Comparison of ENCODE assay signal across 8 cellular contexts in the genomic region with DNA sequence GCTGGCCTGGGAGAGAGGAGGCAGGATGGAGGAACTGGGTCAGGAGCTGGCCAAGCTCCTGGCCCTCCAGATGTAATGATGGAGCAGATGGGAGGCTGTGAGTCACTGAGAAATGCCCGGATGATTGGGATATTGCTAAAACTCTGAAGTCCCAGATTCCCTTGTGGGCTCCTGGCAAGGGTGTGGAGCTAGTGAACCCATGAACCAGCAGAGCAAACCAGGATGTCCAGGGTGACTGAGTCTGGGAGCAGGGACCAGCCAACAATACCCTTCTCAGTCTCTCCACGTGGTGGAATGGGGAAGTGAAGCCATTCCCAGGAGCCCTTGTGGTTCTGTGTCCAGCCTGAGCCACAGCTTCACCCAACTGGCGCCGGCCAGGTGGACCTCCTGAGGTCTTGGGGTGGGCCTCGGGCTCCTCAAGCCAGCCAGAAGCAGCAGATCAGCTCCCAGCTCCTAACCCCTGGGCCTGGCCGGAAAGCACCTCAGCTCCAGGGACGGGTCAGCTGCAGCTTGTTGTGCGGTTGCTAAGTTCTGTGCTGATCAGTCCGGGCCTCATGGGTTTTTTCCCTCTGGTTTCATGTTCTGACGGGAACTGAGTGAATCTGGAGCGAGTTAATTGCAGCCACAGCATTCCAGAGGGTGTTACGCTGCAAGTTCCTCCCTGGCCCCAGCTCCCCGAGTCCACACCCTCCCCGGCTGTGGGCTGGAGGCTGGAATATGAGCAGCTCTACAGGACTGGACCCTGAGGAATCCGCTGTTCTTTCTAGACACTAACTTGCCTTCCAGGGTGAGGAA. TPM values are rescaled to one million over a fixed set of nuclear protein-coding genes. Genes with fewer than 3 reads are reported as not detected.
DNase-seq lines count a peak whose midpoint lies in the region; ATAC-seq, FAIRE-seq and TF ChIP-seq lines count a peak whose summit lies in the region.

No MANE protein-coding gene starts in this region.

- peak; percentile 27 for TF ChIP-seq EP300 in transverse colon (IDR thresholded peaks at IDR 0.05; ENCODE audit: low read depth)

- H3K4ac ChIP-seq in mesenchymal stem cell (ENCODE audit: low read depth in 1 of 2, low read length in 2 of 2) = peak overlapping the region in 1 of 2 experiments; percentile 85

- peak overlapping the region; percentile 85 to 87 for H2BK12ac ChIP-seq in mesenchymal stem cell (ENCODE audit: low read length in 2 of 2)

- no peak for FAIRE-seq in HTR-8/SVneo (lab: Jason Lieb, UNC)

- H3K9me3 ChIP-seq in mesenchymal stem cell (ENCODE audit: control insufficient read depth, low read length) = no peaks in the 10 kb centered on the region
- H3K9me3 ChIP-seq in transverse colon = no peaks in the 10 kb centered on the region

- H3K14ac ChIP-seq in mesenchymal stem cell (ENCODE audit: low read length in 2 of 2) = peak overlapping the region in 1 of 2 experiments; percentile 26

- in situ Hi-C loops in transverse colon (cut with MboI; ENCODE audit: low pct_ligation_motif_present in 1 of 4, low pct_unique_long_range_greater_than_20kb in 1 of 4, low sequenced_read_pairs in 3 of 4) = no loop called here

- H2AFZ ChIP-seq in mesenchymal stem cell (ENCODE audit: low read depth, low read length) = peak overlapping the region; percentile 6

- H2BK120ac ChIP-seq in mesenchymal stem cell (ENCODE audit: low read depth, low read length) = peak overlapping the region; percentile 75

- H3K27me3 ChIP-seq in mesenchymal stem cell (ENCODE audit: control insufficient read depth in 1 of 2, insufficient read depth in 1 of 2, low read length in 2 of 2) (no peaks in the 10 kb centered on the region), transverse colon (no peaks in the 10 kb centered on the region)

- no peaks in the 10 kb centered on the region for H3K36me3 ChIP-seq in mesenchymal stem cell (ENCODE audit: control insufficient read depth in 1 of 2, insufficient read depth in 2 of 2, low read depth in 1 of 2, low read length in 2 of 2)
- H3K36me3 ChIP-seq in transverse colon = no peaks in the 10 kb centered on the region

- peak; percentile 33 for TF ChIP-seq POLR2A in transverse colon (IDR thresholded peaks at IDR 0.05)

- H3K4me2 ChIP-seq in mesenchymal stem cell (ENCODE audit: low read length, poor library complexity, severe bottlenecking) = peak overlapping the region; percentile 19

- H3K18ac ChIP-seq in mesenchymal stem cell (ENCODE audit: low read depth in 1 of 2, low read length in 2 of 2) = peak overlapping the region; percentile 87 to 89

- H3K4me1 ChIP-seq in mesenchymal stem cell (ENCODE audit: control insufficient read depth, insufficient read depth, low read depth, low read length) = peaks cover 38% of the 10 kb centered on the region
- peaks cover 15 to 50% (median 22%) of the 10 kb centered on the region in 4 donors for H3K4me1 ChIP-seq in transverse colon

- no peaks in the 10 kb centered on the region for H3K79me1 ChIP-seq in mesenchymal stem cell (replicated peaks; ENCODE audit: low read length, poor library complexity, severe bottlenecking)

- peak overlapping the region; percentile 87 for H4K91ac ChIP-seq in mesenchymal stem cell (ENCODE audit: low read length)

- WGBS in mesenchymal stem cell = 20% methylated on average over 15 of the region's 15 CpGs
- 37% methylated on average over 15 of the region's 15 CpGs; no CpG with 5 or more reads in 1 of the 2 donors for WGBS in transverse colon (ENCODE audit: low coverage in 1 of 2), 2 donors

- peak in 2 of 5 experiments; percentile 13 to 26 for TF ChIP-seq CTCF in transverse colon (IDR thresholded peaks at IDR 0.05)

- peak overlapping the region; percentile 97 for H2BK5ac ChIP-seq in mesenchymal stem cell (ENCODE audit: low read depth, low read length, poor library complexity, severe bottlenecking)

- H3K9ac ChIP-seq in mesenchymal stem cell (ENCODE audit: low read length) = peak overlapping the region; percentile 95

- peak overlapping the region in 1 of 2 experiments; percentile 54 for H3K4me3 ChIP-seq in mesenchymal stem cell (ENCODE audit: insufficient read depth in 1 of 2, low read depth in 1 of 2, low read length in 2 of 2)
- H3K4me3 ChIP-seq in transverse colon = no peak overlapping the region

- DNase-seq in HTR-8/SVneo (ENCODE audit: insufficient read length, low spot score) = peak; percentile 43
- DNase-seq in dermis blood vessel endothelial cell = peak; percentile 86
- peak; percentile 99 for DNase-seq in mesenchymal stem cell
- peak; percentile 79 for DNase-seq in transverse colon
- DNase-seq in activated CD4-positive, alpha-beta T cell treated with anti-CD3 and anti-CD28 coated beads for 1 hour = no peak
- no peak for DNase-seq in NCI-H2227 treated with DMSO at 0.1 percent for 48 hours (lab: John Stamatoyannopoulos, UW)

- H3K27ac ChIP-seq in mesenchymal stem cell (ENCODE audit: low read length, poor library complexity, severe bottlenecking) (peak overlapping the region; percentile 99), transverse colon (peak overlapping the region; percentile 85 to 92 (median 90))

- intact Hi-C loops in transverse colon (cut with DNase I; ENCODE audit: low total_unique reads) = no loop called here

- ATAC-seq in HG03378 (IDR thresholded peaks at IDR 0.05; ENCODE audit: unreplicated experiment) = no peak
- ATAC-seq in HG02571 (IDR thresholded peaks at IDR 0.05; ENCODE audit: unreplicated experiment) = no peak

- H2BK15ac ChIP-seq in mesenchymal stem cell (ENCODE audit: low read depth, poor library complexity, severe bottlenecking) = peak overlapping the region; percentile 94

- H3K23ac ChIP-seq in mesenchymal stem cell (ENCODE audit: low read length in 2 of 2) = no peak overlapping the region

- H2AK5ac ChIP-seq in mesenchymal stem cell (ENCODE audit: low read length, severe bottlenecking) = peak overlapping the region; percentile 52

- H4K8ac ChIP-seq in mesenchymal stem cell (ENCODE audit: low read length) = peak overlapping the region; percentile 97

RNA-seq across cellular contexts. Expression of gene DUSP1, which starts 37.6 kb away (rescaled TPM):
- total RNA-seq in dermis blood vessel endothelial cell (105 and 303 TPM in 2 replicates), transverse colon (100 to 1,000 TPM; 469 to 701 (median 567) TPM)
- polyA plus RNA-seq in mesenchymal stem cell (2013, experiment 1 of 2) = 214 TPM
- polyA plus RNA-seq in mesenchymal stem cell (2013, experiment 2 of 2) = 205 TPM

Comparison
In these comparisons a context has a peak if more than half of its experiments do, and no peak if none do; other contexts are left out.
1. DNase-seq: peak in HTR-8/SVneo (single experiment), dermis blood vessel endothelial cell (single experiment), mesenchymal stem cell (single experiment) and transverse colon (single experiment); none in activated CD4-positive, alpha-beta T cell treated with anti-CD3 and anti-CD28 coated beads for 1 hour (single experiment) and NCI-H2227 treated with DMSO at 0.1 percent for 48 hours (single experiment).